In the genomic region with DNA sequence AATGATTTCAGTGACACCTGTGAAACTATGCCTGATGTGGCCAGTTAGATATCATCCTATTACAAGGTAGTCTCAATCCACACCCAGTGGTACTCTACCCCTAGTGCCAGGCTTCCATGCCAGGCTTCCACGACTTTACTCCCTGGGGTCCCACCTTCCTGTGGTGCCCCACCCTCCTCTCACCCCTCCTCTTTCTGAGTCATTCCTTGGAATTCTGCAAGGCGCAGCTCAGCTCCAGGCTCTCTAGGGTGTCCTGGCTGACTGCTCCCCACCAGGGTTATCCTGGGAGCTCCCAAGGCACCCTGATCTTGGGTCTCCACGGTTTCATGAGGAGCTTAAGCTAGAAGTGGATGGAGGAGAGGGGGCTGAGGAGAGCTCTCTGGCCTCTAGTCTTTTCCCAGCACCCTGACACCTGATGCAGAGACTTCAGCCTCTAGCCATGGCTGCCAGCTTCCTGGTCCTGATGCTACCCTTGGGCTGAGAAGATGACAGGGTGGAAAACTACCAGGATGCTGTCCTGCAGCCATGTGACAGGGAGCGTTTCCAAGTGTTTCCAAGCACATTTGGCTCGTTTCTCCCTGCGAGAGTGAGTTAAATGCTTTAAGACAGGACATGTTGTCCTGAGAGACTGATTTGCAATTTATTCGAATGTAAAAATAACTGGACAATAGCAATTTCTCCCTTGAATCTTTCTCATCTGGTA, we compare ENCODE assay signal across 10 cellular contexts.
"Had no signal": no experiment of that assay in that cellular context is flagged by ENCODE, and none has a peak within 500 bp of the region (broad histone marks: within the 10 kb centered on the region; RNA-seq: fewer than 3 reads in every experiment).

No MANE protein-coding gene starts in this region.

- H3K36me3 ChIP-seq: ascending aorta, pancreas, tibial nerve had no signal

- H3K4me1 ChIP-seq: ascending aorta, pancreas, tibial nerve had no signal

- DNase-seq: activated CD4-positive, alpha-beta memory T cell treated with anti-CD3 and anti-CD28 coated beads, Interleukin-2, amount 10 ng/mL, durations not matched to agents 7 days and 5 days; activated CD4-positive, alpha-beta T cell treated with anti-CD3 and anti-CD28 coated beads for 36 hours; activated CD8-positive, alpha-beta memory T cell treated with anti-CD3 and anti-CD28 coated beads, Interleukin-2, amount 50 U/mL, for 4 hours; glutamatergic neuron; left colon; pancreas; stimulated activated CD4-positive, alpha-beta T cell treated with anti-CD3 and anti-CD28 coated beads, Interleukin-15, amount 100 ng/mL, for 24 hours; stimulated activated CD4-positive, alpha-beta T cell treated with anti-CD3 and anti-CD28 coated beads, Interleukin-4, amount 100 ng/mL, for 24 hours had no signal

- ATAC-seq: activated CD4-positive, alpha-beta T cell treated with anti-CD3 and anti-CD28 coated beads for 36 hours; left colon; pancreas had no signal

- H3K27ac ChIP-seq: ascending aorta, pancreas, tibial nerve had no signal

- H3K27me3 ChIP-seq: ascending aorta, tibial nerve had no signal

- H3K9me3 ChIP-seq: ascending aorta, pancreas had no signal

- H3K4me3 ChIP-seq: ascending aorta, pancreas, tibial nerve had no signal
